Comparison of ENCODE assay signal across 14 cellular contexts in genomic region chr15:39230205-39230916, GRCh38.
DNase-seq lines count a peak whose midpoint lies in the region; ATAC-seq and TF ChIP-seq lines count a peak whose summit lies in the region.
"Had no signal": no experiment of that assay in that cellular context is flagged by ENCODE, and none has a peak within 500 bp of the region (broad histone marks: within the 10 kb centered on the region; RNA-seq: fewer than 3 reads in every experiment).

No MANE protein-coding gene starts in this region.

- H3K36me3 ChIP-seq in SK-N-SH (replicated peaks in 1 of 2; ENCODE audit: control insufficient read depth in 1 of 2, insufficient read depth in 2 of 2, low read length in 1 of 2) (no peaks in the 10 kb centered on the region), tibial nerve (no peaks in the 10 kb centered on the region)
- H3K36me3 ChIP-seq: left ventricle myocardium inferior had no signal

- H3K4me1 ChIP-seq in SK-N-SH (ENCODE audit: control insufficient read depth in 1 of 2, insufficient read depth in 2 of 2, low read depth in 1 of 2, low read length in 1 of 2): peaks cover 20 to 30% of the 10 kb centered on the region in 2 experiments
- peaks cover 0 to 15% (median 0%) of the 10 kb centered on the region in 4 donors for H3K4me1 ChIP-seq in tibial nerve

- H3K4me3 ChIP-seq in SK-N-SH (ENCODE audit: low read depth in 2 of 2, low read length in 1 of 2) (no peak overlapping the region), tibial nerve (no peak overlapping the region)
- H3K4me3 ChIP-seq: K562, left ventricle myocardium inferior had no signal

- H3K27ac ChIP-seq in SK-N-SH (ENCODE audit: low read depth in 2 of 2, low read length in 1 of 2): peak overlapping the region; percentile 72 to 83
- H3K27ac ChIP-seq in tibial nerve: no peak overlapping the region
- H3K27ac ChIP-seq: left ventricle myocardium inferior had no signal

- 30% methylated on average over 8 of the region's 8 CpGs for WGBS in SK-N-SH (ENCODE audit: low lambda C conversion rate)
- 32 to 51% methylated on average over 8 of the region's 8 CpGs for WGBS in tibial nerve, 2 donors

- peak; percentile 8 for ATAC-seq in stimulated activated memory B cell treated with anti-CD40 and anti-IgM and Interleukin-4, amounts not matched to agents 10 μg/mL and 1 μg/mL and 100 μg/mL, for 72 hours
- no peak for ATAC-seq in activated CD8-positive, alpha-beta memory T cell treated with anti-CD3 and anti-CD28 coated beads, Interleukin-2, amount 10 ng/mL, durations not matched to agents 7 days and 5 days
- ATAC-seq: K562 had no signal

- H3K4me1 Mint-ChIP-seq in stimulated activated memory B cell treated with anti-CD40 and anti-IgM and Interleukin-4, amounts not matched to agents 10 μg/mL and 1 μg/mL and 100 μg/mL, for 72 hours: no peaks in the 10 kb centered on the region
- H3K4me1 Mint-ChIP-seq in activated CD8-positive, alpha-beta memory T cell treated with anti-CD3 and anti-CD28 coated beads, Interleukin-2, amount 10 ng/mL, durations not matched to agents 7 days and 5 days: peaks cover 1% of the 10 kb centered on the region

- DNase-seq in NCI-H345 (lab: John Stamatoyannopoulos, UW): peak; percentile 21
- DNase-seq in NCI-H345 treated with DMSO at 0.1 percent for 48 hours (lab: John Stamatoyannopoulos, UW; ENCODE audit: unreplicated experiment): no peak
- peak; percentile 34 for DNase-seq in SK-N-SH
- DNase-seq in glomerular endothelial cell (ENCODE audit: extremely low read depth, low read depth, low spot score): peak; percentile 99
- no peak for DNase-seq in tibial nerve (ENCODE audit: low spot score in 2 of 2)
- DNase-seq in activated CD8-positive, alpha-beta memory T cell treated with anti-CD3 and anti-CD28 coated beads, Interleukin-2, amount 10 ng/mL, durations not matched to agents 7 days and 5 days: no peak
- no peak for DNase-seq in NCI-H1105 treated with DMSO at 0.1 percent for 48 hours (lab: John Stamatoyannopoulos, UW)
- DNase-seq: activated CD4-positive, alpha-beta T cell treated with anti-CD3 and anti-CD28 coated beads, Interleukin-2, amount 50 U/mL, for 48 hours; activated gamma-delta T cell treated with Interleukin-2 at 50 U/mL for 16 hours; DMS79 treated with DMSO at 0.1 percent for 48 hours; left ventricle myocardium inferior; NCI-H2227 treated with DMSO at 0.1 percent for 48 hours had no signal

- H2AFZ ChIP-seq in SK-N-SH (ENCODE audit: low read depth): peak overlapping the region; percentile 80; the same call in 1 of the 2 replicates

- TF ChIP-seq POLR2A in tibial nerve (IDR thresholded peaks at IDR 0.05): no peak

- H3K36me3 Mint-ChIP-seq in stimulated activated memory B cell treated with anti-CD40 and anti-IgM and Interleukin-4, amounts not matched to agents 10 μg/mL and 1 μg/mL and 100 μg/mL, for 72 hours: no peaks in the 10 kb centered on the region
- H3K36me3 Mint-ChIP-seq in activated CD8-positive, alpha-beta memory T cell treated with anti-CD3 and anti-CD28 coated beads, Interleukin-2, amount 10 ng/mL, durations not matched to agents 7 days and 5 days: no peaks in the 10 kb centered on the region

- H3F3A ChIP-seq in SK-N-SH (replicated peaks; ENCODE audit: insufficient read depth): peaks cover 33% of the 10 kb centered on the region

- H3K79me2 ChIP-seq in SK-N-SH (ENCODE audit: insufficient read depth): no peaks in the 10 kb centered on the region

- TF ChIP-seq EP300 in SK-N-SH (IDR thresholded peaks at IDR 0.05; ENCODE audit: borderline replicate concordance in 1 of 2, low read depth in 1 of 2, low read length in 1 of 2): peak in 1 of 2 experiments; percentile 28; a peak in 1 of 4 replicates
- no peak for TF ChIP-seq EP300 in tibial nerve (IDR thresholded peaks at IDR 0.05)

- peaks cover 6% of the 10 kb centered on the region for H3K9me3 Mint-ChIP-seq in stimulated activated memory B cell treated with anti-CD40 and anti-IgM and Interleukin-4, amounts not matched to agents 10 μg/mL and 1 μg/mL and 100 μg/mL, for 72 hours
- no peaks in the 10 kb centered on the region for H3K9me3 Mint-ChIP-seq in activated CD8-positive, alpha-beta memory T cell treated with anti-CD3 and anti-CD28 coated beads, Interleukin-2, amount 10 ng/mL, durations not matched to agents 7 days and 5 days (ENCODE audit: low read depth)

- CTCF ChIA-PET in SK-N-SH (lab: Yijun Ruan, JAX): interaction anchor here (0.6 to 1.0 kb wide), 2 partner anchors 15 to 348 kb away, joined by 3 to 4 read pairs; no protein-coding TSS in a partner anchor
- CTCF ChIA-PET in activated CD8-positive, alpha-beta memory T cell treated with anti-CD3 and anti-CD28 coated beads, Interleukin-2, amount 10 ng/mL, durations not matched to agents 7 days and 5 days (lab: Charles Lee): no interaction called here

- no peak for TF ChIP-seq CTCF in SK-N-SH (IDR thresholded peaks at IDR 0.05)
- TF ChIP-seq CTCF in tibial nerve (IDR thresholded peaks at IDR 0.05): no peak

- peak overlapping the region; percentile 6; the same call in 1 of the 2 replicates for H3K9ac ChIP-seq in SK-N-SH

- H4K20me1 ChIP-seq in SK-N-SH (ENCODE audit: insufficient read depth): no peaks in the 10 kb centered on the region

- H3K27me3 ChIP-seq in SK-N-SH (ENCODE audit: insufficient read depth): no peaks in the 10 kb centered on the region
- H3K27me3 ChIP-seq in tibial nerve: no peaks in the 10 kb centered on the region

- no peak for TF ChIP-seq RAD21 in SK-N-SH (IDR thresholded peaks at IDR 0.05; ENCODE audit: low read length)

- H3K4me2 ChIP-seq in SK-N-SH: 0 out of 2 replicates have a peak overlapping the region, but pooled peaks have one; percentile 31

- POLR2A ChIA-PET in SK-N-SH (lab: Yijun Ruan, JAX): no interaction called here

- H3K4me3 Mint-ChIP-seq in stimulated activated memory B cell treated with anti-CD40 and anti-IgM and Interleukin-4, amounts not matched to agents 10 μg/mL and 1 μg/mL and 100 μg/mL, for 72 hours: no peak overlapping the region
- H3K4me3 Mint-ChIP-seq in activated CD8-positive, alpha-beta memory T cell treated with anti-CD3 and anti-CD28 coated beads, Interleukin-2, amount 10 ng/mL, durations not matched to agents 7 days and 5 days: no peak overlapping the region

- H3K9me2 ChIP-seq in SK-N-SH: no peaks in the 10 kb centered on the region

- no peaks in the 10 kb centered on the region for H3K27me3 Mint-ChIP-seq in stimulated activated memory B cell treated with anti-CD40 and anti-IgM and Interleukin-4, amounts not matched to agents 10 μg/mL and 1 μg/mL and 100 μg/mL, for 72 hours
- H3K27me3 Mint-ChIP-seq in activated CD8-positive, alpha-beta memory T cell treated with anti-CD3 and anti-CD28 coated beads, Interleukin-2, amount 10 ng/mL, durations not matched to agents 7 days and 5 days: peaks cover 3% of the 10 kb centered on the region

- no peak overlapping the region for H3K27ac Mint-ChIP-seq in stimulated activated memory B cell treated with anti-CD40 and anti-IgM and Interleukin-4, amounts not matched to agents 10 μg/mL and 1 μg/mL and 100 μg/mL, for 72 hours
- no peak overlapping the region for H3K27ac Mint-ChIP-seq in activated CD8-positive, alpha-beta memory T cell treated with anti-CD3 and anti-CD28 coated beads, Interleukin-2, amount 10 ng/mL, durations not matched to agents 7 days and 5 days

- H3K9me3 ChIP-seq in SK-N-SH (no peaks in the 10 kb centered on the region), tibial nerve (no peaks in the 10 kb centered on the region)
- H3K9me3 ChIP-seq: left ventricle myocardium inferior had no signal

TF ChIP-seq in SK-N-SH, 30 proteins besides CTCF, POLR2A, EP300 and RAD21:
- TF ChIP-seq TCF12 (IDR thresholded peaks at IDR 0.05) (peak; percentile 70), MAX (IDR thresholded peaks at IDR 0.05; ENCODE audit: low read depth) (peak; percentile 86; the same call in 1 of the 2 replicates), CHD2 (IDR thresholded peaks at IDR 0.05; ENCODE audit: low read length, partially characterized antibody) (no peak), FOXM1 (IDR thresholded peaks at IDR 0.05; ENCODE audit: low read depth) (no peak), RCOR1 (IDR thresholded peaks at IDR 0.05; ENCODE audit: low read length) (no peak), NFIC (IDR thresholded peaks at IDR 0.05; ENCODE audit: borderline replicate concordance) (peak; percentile 70; the same call in 1 of the 2 replicates), SIN3A (IDR thresholded peaks at IDR 0.05; ENCODE audit: borderline replicate concordance, low read depth, low read length) (peak; percentile 9; the same call in 1 of the 2 replicates), ELF1 (IDR thresholded peaks at IDR 0.05) (no peak), FOSL2 (IDR thresholded peaks at IDR 0.05; ENCODE audit: borderline replicate concordance, low read depth) (no peak), MXI1 (IDR thresholded peaks at IDR 0.05; ENCODE audit: low read depth, low read length) (peak; percentile 60; the same call in 1 of the 2 replicates), RXRA (IDR thresholded peaks at IDR 0.05; ENCODE audit: borderline replicate concordance, low read depth) (no peak), PBX3 (IDR thresholded peaks at IDR 0.05) (peak; percentile 66), FOXJ3 (CRISPR knock-in tag; IDR thresholded peaks at IDR 0.05) (no peak), USF1 (IDR thresholded peaks at IDR 0.05; ENCODE audit: borderline replicate concordance, low read depth) (0 out of 2 replicates have a peak, but pooled peaks have one; percentile 10)

Comparison
In these comparisons a context has a peak if more than half of its experiments do, and no peak if none do; other contexts are left out.
1. DNase-seq: peak in NCI-H345 (single experiment), SK-N-SH (single experiment) and glomerular endothelial cell (single experiment); none in NCI-H345 treated with DMSO at 0.1 percent for 48 hours (single experiment), tibial nerve (0 of 2), activated CD8-positive, alpha-beta memory T cell treated with anti-CD3 and anti-CD28 coated beads, Interleukin-2, amount 10 ng/mL, durations not matched to agents 7 days and 5 days (single experiment) and NCI-H1105 treated with DMSO at 0.1 percent for 48 hours (single experiment).
2. H3K27ac ChIP-seq: peak in SK-N-SH (2 of 2); none in tibial nerve (0 of 4).